Comparison of ENCODE assay signal across 1 cellular context in the genomic region with DNA sequence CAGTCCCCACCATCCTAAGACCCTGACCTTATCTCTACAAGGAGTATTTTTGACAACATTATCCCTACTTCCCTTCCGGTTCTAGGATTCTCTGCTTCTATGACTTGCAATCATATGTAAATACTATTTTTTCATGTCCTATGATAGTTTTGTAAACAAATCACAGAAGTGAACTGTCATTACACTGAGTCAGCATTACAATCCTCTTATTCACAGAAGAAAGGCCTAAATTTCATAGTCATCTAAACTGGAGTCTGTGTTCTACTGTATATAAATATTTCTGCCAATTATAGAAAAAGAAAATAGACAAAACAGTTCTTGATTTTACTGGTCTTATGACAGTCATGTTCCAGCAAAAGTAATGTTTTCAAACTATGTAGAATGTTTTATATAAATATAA.
TF ChIP-seq lines count a peak whose summit lies in the region.

No MANE protein-coding gene starts in this region.

TF ChIP-seq in K562, 482 proteins besides CTCF, POLR2A, EP300 and RAD21:
- TF ChIP-seq, protein P1, sequence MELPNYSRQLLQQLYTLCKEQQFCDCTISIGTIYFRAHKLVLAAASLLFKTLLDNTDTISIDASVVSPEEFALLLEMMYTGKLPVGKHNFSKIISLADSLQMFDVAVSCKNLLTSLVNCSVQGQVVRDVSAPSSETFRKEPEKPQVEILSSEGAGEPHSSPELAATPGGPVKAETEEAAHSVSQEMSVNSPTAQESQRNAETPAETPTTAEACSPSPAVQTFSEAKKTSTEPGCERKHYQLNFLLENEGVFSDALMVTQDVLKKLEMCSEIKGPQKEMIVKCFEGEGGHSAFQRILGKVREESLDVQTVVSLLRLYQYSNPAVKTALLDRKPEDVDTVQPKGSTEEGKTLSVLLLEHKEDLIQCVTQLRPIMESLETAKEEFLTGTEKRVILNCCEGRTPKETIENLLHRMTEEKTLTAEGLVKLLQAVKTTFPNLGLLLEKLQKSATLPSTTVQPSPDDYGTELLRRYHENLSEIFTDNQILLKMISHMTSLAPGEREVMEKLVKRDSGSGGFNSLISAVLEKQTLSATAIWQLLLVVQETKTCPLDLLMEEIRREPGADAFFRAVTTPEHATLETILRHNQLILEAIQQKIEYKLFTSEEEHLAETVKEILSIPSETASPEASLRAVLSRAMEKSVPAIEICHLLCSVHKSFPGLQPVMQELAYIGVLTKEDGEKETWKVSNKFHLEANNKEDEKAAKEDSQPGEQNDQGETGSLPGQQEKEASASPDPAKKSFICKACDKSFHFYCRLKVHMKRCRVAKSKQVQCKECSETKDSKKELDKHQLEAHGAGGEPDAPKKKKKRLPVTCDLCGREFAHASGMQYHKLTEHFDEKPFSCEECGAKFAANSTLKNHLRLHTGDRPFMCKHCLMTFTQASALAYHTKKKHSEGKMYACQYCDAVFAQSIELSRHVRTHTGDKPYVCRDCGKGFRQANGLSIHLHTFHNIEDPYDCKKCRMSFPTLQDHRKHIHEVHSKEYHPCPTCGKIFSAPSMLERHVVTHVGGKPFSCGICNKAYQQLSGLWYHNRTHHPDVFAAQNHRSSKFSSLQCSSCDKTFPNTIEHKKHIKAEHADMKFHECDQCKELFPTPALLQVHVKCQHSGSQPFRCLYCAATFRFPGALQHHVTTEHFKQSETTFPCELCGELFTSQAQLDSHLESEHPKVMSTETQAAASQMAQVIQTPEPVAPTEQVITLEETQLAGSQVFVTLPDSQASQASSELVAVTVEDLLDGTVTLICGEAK (IDR thresholded peaks at IDR 0.05): no peak
- TF ChIP-seq, protein P1 (CRISPR knock-in tag; IDR thresholded peaks at IDR 0.05): no peak
- TF ChIP-seq ZNF316 (IDR thresholded peaks at IDR 0.05): peak; percentile 56
